Comparison of ENCODE assay signal across 8 cellular contexts in the genomic region with DNA sequence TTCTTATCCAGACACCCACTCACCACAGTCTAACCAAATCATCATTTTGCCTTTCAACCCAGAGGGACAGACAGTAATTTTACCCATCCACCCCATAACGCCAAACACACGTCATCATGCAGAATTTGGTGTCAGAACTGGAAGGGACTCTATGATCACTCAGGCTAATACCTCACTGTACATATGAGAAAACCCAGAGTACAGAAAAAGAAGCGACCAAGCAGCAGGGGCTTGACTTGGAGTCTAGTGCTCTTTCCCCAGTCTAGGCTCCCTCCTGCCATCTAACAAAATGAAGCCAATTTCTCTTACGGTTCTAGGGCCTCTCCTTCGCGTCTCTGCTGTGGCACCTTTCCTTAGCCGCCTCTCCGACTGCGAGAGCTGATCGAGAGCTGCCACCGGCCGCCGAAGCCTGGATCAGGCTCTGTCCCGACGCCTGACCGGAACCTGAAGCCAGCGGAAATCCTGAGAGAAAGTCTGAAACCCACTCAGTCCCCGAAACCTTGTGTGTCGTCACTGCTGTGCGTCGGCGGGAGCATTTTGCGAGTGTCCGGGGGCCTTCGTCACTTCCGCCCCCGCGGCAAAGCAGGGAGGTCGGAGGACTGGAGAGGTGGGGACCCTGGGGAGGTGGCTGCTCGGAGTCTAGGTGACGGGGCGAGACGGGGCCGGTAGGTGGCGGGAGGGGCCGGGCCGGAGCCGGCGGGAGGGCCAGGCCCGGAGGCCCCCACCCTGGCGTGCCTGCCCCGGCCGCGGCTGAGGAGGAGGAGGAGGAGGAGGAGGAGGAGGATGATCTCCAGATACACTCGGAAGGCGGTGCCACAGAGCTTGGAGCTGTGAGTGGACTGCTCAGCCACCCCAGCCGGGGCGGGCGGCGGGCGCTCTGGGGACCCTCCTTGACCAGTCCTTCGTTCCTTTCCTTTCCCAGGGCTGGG. TPM values are rescaled to one million over a fixed set of nuclear protein-coding genes. Genes with fewer than 3 reads are reported as not detected.
DNase-seq lines count a peak whose midpoint lies in the region; ATAC-seq and TF ChIP-seq lines count a peak whose summit lies in the region.

Gene ECD (minus strand): TSS at position 452 of the 929 bp plus-strand sequence. CDS start 4,071 bp downstream, outside the sequence.
Gene FAM149B1 (plus strand): TSS at position 563 of the 929 bp plus-strand sequence. CDS start 221 bp downstream, at position 784.

- H3K9me3 ChIP-seq in breast epithelium: no peaks in the 10 kb centered on the region
- H3K9me3 ChIP-seq in iPS-18c (ENCODE audit: control insufficient read depth, insufficient read depth, low read length): no peaks in the 10 kb centered on the region
- no peaks in the 10 kb centered on the region for H3K9me3 ChIP-seq in skeletal muscle tissue (ENCODE audit: control insufficient read depth in 3 of 3, low read length in 3 of 3)

- peak within 1 kb of the TSS; percentile 95 for H2AFZ ChIP-seq in ACC112 (ENCODE audit: low read length, unreplicated experiment)

- peak within 1 kb of the TSS; percentile 97 to 100 (median 98) for H3K9ac ChIP-seq in skeletal muscle tissue (ENCODE audit: low read depth in 1 of 3, low read length in 3 of 3)

- intact Hi-C loops in breast epithelium (cut with DNase I; ENCODE audit: low total_unique reads): no loop called here

- no peaks in the 10 kb centered on the region for H3K27me3 ChIP-seq in ACC112 (ENCODE audit: insufficient read depth, low read length)
- no peaks in the 10 kb centered on the region for H3K27me3 ChIP-seq in breast epithelium
- H3K27me3 ChIP-seq in skeletal muscle tissue (ENCODE audit: control insufficient read depth in 3 of 3, insufficient read depth in 3 of 3, low read length in 3 of 3): no peaks in the 10 kb centered on the region

- H3K4me1 ChIP-seq in ACC112 (ENCODE audit: control insufficient read depth, insufficient read depth, low read length, unreplicated experiment): peaks cover 19% of the 10 kb centered on the region
- H3K4me1 ChIP-seq in breast epithelium: peaks cover 0 to 9% of the 10 kb centered on the region in 2 donors
- H3K4me1 ChIP-seq in skeletal muscle tissue (ENCODE audit: control insufficient read depth in 3 of 3, insufficient read depth in 3 of 3, low read length in 3 of 3): peaks cover 8 to 24% (median 17%) of the 10 kb centered on the region in 3 donors

- peak within 1 kb of the TSS; percentile 86 for H3K27ac ChIP-seq in ACC112 (ENCODE audit: low read depth, low read length)
- peak within 1 kb of the TSS; percentile 89 for H3K27ac ChIP-seq in VCaP
- peak within 1 kb of the TSS; percentile 98 to 99 for H3K27ac ChIP-seq in breast epithelium
- H3K27ac ChIP-seq in skeletal muscle tissue (ENCODE audit: low read depth, low read length): peak within 1 kb of the TSS; percentile 97

- peak within 1 kb of the TSS; percentile 86 for H3K4me3 ChIP-seq in ACC112 (ENCODE audit: low read depth, low read length)
- peak within 1 kb of the TSS; percentile 90 to 93 (median 91) for H3K4me3 ChIP-seq in breast epithelium
- peak within 1 kb of the TSS; percentile 98 for H3K4me3 ChIP-seq in iPS-18c (ENCODE audit: insufficient read depth, low read depth, low read length)
- H3K4me3 ChIP-seq in skeletal muscle tissue (ENCODE audit: low read length in 3 of 3): peak within 1 kb of the TSS; percentile 83 to 100 (median 92)

- H3K36me3 ChIP-seq in ACC112 (ENCODE audit: insufficient read depth, low read length) (peaks cover 3% of the 10 kb centered on the region), breast epithelium (no peaks in the 10 kb centered on the region), skeletal muscle tissue (ENCODE audit: control insufficient read depth in 3 of 3, insufficient read depth in 3 of 3, low read length in 3 of 3) (peaks cover 2 to 9% (median 7%) of the 10 kb centered on the region in 3 donors)

- no peak; the same call in 1 of the 2 replicates for TF ChIP-seq CTCF in VCaP (conservative IDR thresholded peaks at IDR 0.05)
- peak in 1 of 3 donors; percentile 20 for TF ChIP-seq CTCF in breast epithelium (IDR thresholded peaks at IDR 0.05)

- DNase-seq in NCI-H2196 treated with DMSO at 0.1 percent for 48 hours (lab: John Stamatoyannopoulos, UW; ENCODE audit: unreplicated experiment) (peak; percentile 53), breast epithelium (ENCODE audit: low spot score in 2 of 2) (peak; percentile 90 to 93)

- ATAC-seq in GM18861 (IDR thresholded peaks at IDR 0.05; ENCODE audit: unreplicated experiment) (peak; percentile 82), HG03103 (IDR thresholded peaks at IDR 0.05; ENCODE audit: low read depth, unreplicated experiment) (peak; percentile 91)

- peak; percentile 95 for TF ChIP-seq POLR2A in breast epithelium (IDR thresholded peaks at IDR 0.05)

- peaks cover 55% of the 10 kb centered on the region for H3K79me2 ChIP-seq in ACC112 (ENCODE audit: control insufficient read depth, insufficient read depth, low read length, unreplicated experiment)

RNA-seq across cellular contexts. Expression of gene ECD, which starts in this region (rescaled TPM):
- 10 to 100 TPM; 34.9 to 49.2 (median 39.3) TPM for total RNA-seq in breast epithelium
- 23.5 TPM for total RNA-seq in skeletal muscle tissue

RNA-seq across cellular contexts. Expression of gene FAM149B1, which starts in this region (rescaled TPM):
- total RNA-seq in breast epithelium (10 to 100 TPM; 19.4 to 24.6 (median 19.7) TPM), skeletal muscle tissue (16.2 TPM)

Comparison
In these comparisons a context has a peak if more than half of its experiments do, and no peak if none do; other contexts are left out.
1. Peak in every context shown above with its lines: DNase-seq, ATAC-seq, H3K4me3 ChIP-seq and H3K27ac ChIP-seq.